1 cellular context compared by ENCODE assay signal in the genomic region with DNA sequence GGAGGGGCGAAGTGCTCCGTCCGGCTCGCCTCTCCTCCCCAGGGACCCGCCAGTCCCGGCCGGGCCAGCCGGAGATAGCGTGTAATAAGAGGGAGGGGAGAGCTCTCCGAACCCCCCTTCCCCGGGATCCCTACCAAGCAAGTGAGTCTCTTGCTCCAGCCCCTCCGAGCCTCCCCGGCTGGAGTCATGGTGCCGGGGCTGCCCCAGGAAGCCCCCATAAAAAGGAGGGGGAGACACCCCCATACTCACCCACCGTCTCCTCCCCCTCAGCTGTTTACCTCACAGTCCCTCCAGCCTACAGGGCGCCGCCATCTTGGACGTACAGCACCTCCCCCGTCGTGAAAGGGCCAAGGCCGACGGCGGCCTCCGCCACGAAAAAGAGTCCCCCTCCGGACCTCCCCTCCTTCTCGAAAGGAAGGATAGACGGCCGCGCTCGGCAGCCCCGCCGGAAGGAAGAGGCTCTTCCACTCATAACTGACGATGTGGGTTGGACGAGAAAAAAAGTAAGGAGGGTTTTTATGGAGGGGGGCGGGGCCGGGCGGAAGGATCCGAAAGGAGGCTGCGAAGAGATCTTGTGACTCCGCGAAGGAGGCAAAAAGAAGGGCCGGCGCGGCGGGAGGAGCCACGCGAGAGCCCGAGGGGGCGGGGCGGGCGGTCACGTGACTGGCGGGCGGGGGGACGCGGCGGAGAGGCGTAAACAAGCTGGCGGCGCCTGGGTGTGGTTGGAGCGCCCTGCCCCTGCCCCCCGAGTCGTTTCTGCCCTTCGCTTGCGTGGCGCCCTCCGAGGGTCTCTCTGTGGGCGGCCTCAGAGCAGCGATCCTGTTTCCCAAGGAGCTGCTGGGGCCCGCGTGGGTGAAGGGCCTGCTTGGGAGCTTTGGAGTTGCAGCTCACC.
TF ChIP-seq lines count a peak whose summit lies in the region.

A gene (minus strand): TSS at position 323 of the 892 bp plus-strand sequence. CDS start 15,744 bp downstream, outside the sequence.

TF ChIP-seq in HEK293, 187 proteins besides CTCF, POLR2A, EP300 and RAD21 (continued from another document and continues in another):
- TF ChIP-seq, protein P1, sequence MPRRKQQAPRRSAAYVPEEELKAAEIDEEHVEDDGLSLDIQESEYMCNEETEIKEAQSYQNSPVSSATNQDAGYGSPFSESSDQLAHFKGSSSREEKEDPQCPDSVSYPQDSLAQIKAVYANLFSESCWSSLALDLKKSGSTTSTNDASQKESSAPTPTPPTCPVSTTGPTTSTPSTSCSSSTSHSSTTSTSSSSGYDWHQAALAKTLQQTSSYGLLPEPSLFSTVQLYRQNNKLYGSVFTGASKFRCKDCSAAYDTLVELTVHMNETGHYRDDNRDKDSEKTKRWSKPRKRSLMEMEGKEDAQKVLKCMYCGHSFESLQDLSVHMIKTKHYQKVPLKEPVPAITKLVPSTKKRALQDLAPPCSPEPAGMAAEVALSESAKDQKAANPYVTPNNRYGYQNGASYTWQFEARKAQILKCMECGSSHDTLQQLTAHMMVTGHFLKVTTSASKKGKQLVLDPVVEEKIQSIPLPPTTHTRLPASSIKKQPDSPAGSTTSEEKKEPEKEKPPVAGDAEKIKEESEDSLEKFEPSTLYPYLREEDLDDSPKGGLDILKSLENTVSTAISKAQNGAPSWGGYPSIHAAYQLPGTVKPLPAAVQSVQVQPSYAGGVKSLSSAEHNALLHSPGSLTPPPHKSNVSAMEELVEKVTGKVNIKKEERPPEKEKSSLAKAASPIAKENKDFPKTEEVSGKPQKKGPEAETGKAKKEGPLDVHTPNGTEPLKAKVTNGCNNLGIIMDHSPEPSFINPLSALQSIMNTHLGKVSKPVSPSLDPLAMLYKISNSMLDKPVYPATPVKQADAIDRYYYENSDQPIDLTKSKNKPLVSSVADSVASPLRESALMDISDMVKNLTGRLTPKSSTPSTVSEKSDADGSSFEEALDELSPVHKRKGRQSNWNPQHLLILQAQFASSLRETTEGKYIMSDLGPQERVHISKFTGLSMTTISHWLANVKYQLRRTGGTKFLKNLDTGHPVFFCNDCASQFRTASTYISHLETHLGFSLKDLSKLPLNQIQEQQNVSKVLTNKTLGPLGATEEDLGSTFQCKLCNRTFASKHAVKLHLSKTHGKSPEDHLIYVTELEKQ (tag by site-specific recombination; IDR thresholded peaks at IDR 0.05; ENCODE audit: borderline replicate concordance), result peak; percentile 35; the same call in 1 of the 2 replicates
- TF ChIP-seq ZNF155 (tag by site-specific recombination; IDR thresholded peaks at IDR 0.05) (no peak), ZNF121 (tag by site-specific recombination; IDR thresholded peaks at IDR 0.05) (no peak), ZXDB (tag by site-specific recombination; IDR thresholded peaks at IDR 0.05) (peak; percentile 98), ZNF529 (tag by site-specific recombination; IDR thresholded peaks at IDR 0.05; ENCODE audit: insufficient replicate concordance) (no peak), ZNF146 (tag by site-specific recombination; IDR thresholded peaks at IDR 0.05) (peak; percentile 76), ZNF514 (tag by site-specific recombination; IDR thresholded peaks at IDR 0.05) (no peak), GLIS1 (tag by site-specific recombination; IDR thresholded peaks at IDR 0.05) (peak; percentile 71), WT1 (tag by site-specific recombination; IDR thresholded peaks at IDR 0.05) (peak; percentile 83), ZNF302 (tag by site-specific recombination; IDR thresholded peaks at IDR 0.05; ENCODE audit: low read depth) (no peak), HOXD13 (CRISPR knock-in tag; IDR thresholded peaks at IDR 0.05; ENCODE audit: borderline replicate concordance) (no peak), ZNF544 (tag by site-specific recombination; IDR thresholded peaks at IDR 0.05) (no peak), ZNF394 (tag by site-specific recombination; IDR thresholded peaks at IDR 0.05; ENCODE audit: borderline replicate concordance) (peak; percentile 79), ZFP37 (tag by site-specific recombination; IDR thresholded peaks at IDR 0.05) (peak; percentile 78), ZNF664 (tag by site-specific recombination; IDR thresholded peaks at IDR 0.05) (peak; percentile 40), ZNF366 (tag by site-specific recombination; conservative IDR thresholded peaks at IDR 0.05) (peak; percentile 96), ZNF830 (tag by site-specific recombination; IDR thresholded peaks at IDR 0.05; ENCODE audit: low read depth) (no peak), GFI1B (tag by site-specific recombination; IDR thresholded peaks at IDR 0.05) (no peak), ZNF19 (tag by site-specific recombination; IDR thresholded peaks at IDR 0.05; ENCODE audit: low read depth) (no peak), ZNF776 (tag by site-specific recombination; IDR thresholded peaks at IDR 0.05; ENCODE audit: borderline replicate concordance) (no peak), TCF7L2 (IDR thresholded peaks at IDR 0.05; ENCODE audit: borderline replicate concordance, low read depth, low read length) (no peak), ZNF626 (tag by site-specific recombination; IDR thresholded peaks at IDR 0.05) (no peak), ZNF530 (tag by site-specific recombination; IDR thresholded peaks at IDR 0.05; ENCODE audit: low read depth) (no peak), ZNF555 (tag by site-specific recombination; conservative IDR thresholded peaks at IDR 0.05) (no peak), ZNF677 (tag by site-specific recombination; IDR thresholded peaks at IDR 0.05) (no peak), ZNF777 (tag by site-specific recombination; IDR thresholded peaks at IDR 0.05; ENCODE audit: borderline replicate concordance) (peak; percentile 97), ZNF274 (IDR thresholded peaks at IDR 0.05; ENCODE audit: low read length) (no peak), ZNF274 (tag by site-specific recombination; IDR thresholded peaks at IDR 0.05; ENCODE audit: borderline replicate concordance) (no peak), ZNF221 (tag by site-specific recombination; IDR thresholded peaks at IDR 0.05; ENCODE audit: borderline replicate concordance) (no peak), RBAK (tag by site-specific recombination; IDR thresholded peaks at IDR 0.05) (no peak), REPIN1 (tag by site-specific recombination; IDR thresholded peaks at IDR 0.05; ENCODE audit: low read depth) (peak; percentile 69; the same call in 1 of the 2 replicates), ZNF747 (tag by site-specific recombination; IDR thresholded peaks at IDR 0.05) (no peak), KLF7 (tag by site-specific recombination; IDR thresholded peaks at IDR 0.05; ENCODE audit: borderline replicate concordance) (peak; percentile 97), ZNF404 (tag by site-specific recombination; IDR thresholded peaks at IDR 0.05) (no peak), ZNF629 (tag by site-specific recombination; IDR thresholded peaks at IDR 0.05) (peak; percentile 93)
- TF ChIP-seq, protein P2, sequence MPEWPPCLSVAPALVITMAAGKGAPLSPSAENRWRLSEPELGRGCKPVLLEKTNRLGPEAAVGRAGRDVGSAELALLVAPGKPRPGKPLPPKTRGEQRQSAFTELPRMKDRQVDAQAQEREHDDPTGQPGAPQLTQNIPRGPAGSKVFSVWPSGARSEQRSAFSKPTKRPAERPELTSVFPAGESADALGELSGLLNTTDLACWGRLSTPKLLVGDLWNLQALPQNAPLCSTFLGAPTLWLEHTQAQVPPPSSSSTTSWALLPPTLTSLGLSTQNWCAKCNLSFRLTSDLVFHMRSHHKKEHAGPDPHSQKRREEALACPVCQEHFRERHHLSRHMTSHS (tag by site-specific recombination; IDR thresholded peaks at IDR 0.05), result peak; percentile 44; the same call in 1 of the 2 replicates
- TF ChIP-seq, protein P3, sequence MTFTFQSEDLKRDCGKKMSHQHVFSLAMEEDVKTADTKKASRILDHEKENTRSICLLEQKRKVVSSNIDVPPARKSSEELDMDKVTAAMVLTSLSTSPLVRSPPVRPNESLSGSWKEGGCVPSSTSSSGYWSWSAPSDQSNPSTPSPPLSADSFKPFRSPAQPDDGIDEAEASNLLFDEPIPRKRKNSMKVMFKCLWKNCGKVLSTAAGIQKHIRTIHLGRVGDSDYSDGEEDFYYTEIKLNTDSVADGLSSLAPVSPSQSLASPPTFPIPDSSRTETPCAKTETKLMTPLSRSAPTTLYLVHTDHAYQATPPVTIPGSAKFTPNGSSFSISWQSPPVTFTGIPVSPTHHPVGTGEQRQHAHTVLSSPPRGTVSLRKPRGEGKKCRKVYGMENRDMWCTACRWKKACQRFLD (tag by site-specific recombination; IDR thresholded peaks at IDR 0.05), result 0 out of 2 replicates have a peak, but pooled peaks have one; percentile 21
- TF ChIP-seq, protein P4, sequence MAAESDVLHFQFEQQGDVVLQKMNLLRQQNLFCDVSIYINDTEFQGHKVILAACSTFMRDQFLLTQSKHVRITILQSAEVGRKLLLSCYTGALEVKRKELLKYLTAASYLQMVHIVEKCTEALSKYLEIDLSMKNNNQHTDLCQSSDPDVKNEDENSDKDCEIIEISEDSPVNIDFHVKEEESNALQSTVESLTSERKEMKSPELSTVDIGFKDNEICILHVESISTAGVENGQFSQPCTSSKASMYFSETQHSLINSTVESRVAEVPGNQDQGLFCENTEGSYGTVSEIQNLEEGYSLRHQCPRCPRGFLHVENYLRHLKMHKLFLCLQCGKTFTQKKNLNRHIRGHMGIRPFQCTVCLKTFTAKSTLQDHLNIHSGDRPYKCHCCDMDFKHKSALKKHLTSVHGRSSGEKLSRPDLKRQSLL (tag by site-specific recombination; IDR thresholded peaks at IDR 0.05), result no peak
- TF ChIP-seq, protein P5, sequence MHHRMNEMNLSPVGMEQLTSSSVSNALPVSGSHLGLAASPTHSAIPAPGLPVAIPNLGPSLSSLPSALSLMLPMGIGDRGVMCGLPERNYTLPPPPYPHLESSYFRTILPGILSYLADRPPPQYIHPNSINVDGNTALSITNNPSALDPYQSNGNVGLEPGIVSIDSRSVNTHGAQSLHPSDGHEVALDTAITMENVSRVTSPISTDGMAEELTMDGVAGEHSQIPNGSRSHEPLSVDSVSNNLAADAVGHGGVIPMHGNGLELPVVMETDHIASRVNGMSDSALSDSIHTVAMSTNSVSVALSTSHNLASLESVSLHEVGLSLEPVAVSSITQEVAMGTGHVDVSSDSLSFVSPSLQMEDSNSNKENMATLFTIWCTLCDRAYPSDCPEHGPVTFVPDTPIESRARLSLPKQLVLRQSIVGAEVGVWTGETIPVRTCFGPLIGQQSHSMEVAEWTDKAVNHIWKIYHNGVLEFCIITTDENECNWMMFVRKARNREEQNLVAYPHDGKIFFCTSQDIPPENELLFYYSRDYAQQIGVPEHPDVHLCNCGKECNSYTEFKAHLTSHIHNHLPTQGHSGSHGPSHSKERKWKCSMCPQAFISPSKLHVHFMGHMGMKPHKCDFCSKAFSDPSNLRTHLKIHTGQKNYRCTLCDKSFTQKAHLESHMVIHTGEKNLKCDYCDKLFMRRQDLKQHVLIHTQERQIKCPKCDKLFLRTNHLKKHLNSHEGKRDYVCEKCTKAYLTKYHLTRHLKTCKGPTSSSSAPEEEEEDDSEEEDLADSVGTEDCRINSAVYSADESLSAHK (tag by site-specific recombination; IDR thresholded peaks at IDR 0.05), result peak; percentile 52; the same call in 1 of the 2 replicates
- TF ChIP-seq, protein P6, sequence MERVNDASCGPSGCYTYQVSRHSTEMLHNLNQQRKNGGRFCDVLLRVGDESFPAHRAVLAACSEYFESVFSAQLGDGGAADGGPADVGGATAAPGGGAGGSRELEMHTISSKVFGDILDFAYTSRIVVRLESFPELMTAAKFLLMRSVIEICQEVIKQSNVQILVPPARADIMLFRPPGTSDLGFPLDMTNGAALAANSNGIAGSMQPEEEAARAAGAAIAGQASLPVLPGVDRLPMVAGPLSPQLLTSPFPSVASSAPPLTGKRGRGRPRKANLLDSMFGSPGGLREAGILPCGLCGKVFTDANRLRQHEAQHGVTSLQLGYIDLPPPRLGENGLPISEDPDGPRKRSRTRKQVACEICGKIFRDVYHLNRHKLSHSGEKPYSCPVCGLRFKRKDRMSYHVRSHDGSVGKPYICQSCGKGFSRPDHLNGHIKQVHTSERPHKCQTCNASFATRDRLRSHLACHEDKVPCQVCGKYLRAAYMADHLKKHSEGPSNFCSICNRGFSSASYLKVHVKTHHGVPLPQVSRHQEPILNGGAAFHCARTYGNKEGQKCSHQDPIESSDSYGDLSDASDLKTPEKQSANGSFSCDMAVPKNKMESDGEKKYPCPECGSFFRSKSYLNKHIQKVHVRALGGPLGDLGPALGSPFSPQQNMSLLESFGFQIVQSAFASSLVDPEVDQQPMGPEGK (tag by site-specific recombination; IDR thresholded peaks at IDR 0.05), result peak; percentile 85
- TF ChIP-seq, protein P7, sequence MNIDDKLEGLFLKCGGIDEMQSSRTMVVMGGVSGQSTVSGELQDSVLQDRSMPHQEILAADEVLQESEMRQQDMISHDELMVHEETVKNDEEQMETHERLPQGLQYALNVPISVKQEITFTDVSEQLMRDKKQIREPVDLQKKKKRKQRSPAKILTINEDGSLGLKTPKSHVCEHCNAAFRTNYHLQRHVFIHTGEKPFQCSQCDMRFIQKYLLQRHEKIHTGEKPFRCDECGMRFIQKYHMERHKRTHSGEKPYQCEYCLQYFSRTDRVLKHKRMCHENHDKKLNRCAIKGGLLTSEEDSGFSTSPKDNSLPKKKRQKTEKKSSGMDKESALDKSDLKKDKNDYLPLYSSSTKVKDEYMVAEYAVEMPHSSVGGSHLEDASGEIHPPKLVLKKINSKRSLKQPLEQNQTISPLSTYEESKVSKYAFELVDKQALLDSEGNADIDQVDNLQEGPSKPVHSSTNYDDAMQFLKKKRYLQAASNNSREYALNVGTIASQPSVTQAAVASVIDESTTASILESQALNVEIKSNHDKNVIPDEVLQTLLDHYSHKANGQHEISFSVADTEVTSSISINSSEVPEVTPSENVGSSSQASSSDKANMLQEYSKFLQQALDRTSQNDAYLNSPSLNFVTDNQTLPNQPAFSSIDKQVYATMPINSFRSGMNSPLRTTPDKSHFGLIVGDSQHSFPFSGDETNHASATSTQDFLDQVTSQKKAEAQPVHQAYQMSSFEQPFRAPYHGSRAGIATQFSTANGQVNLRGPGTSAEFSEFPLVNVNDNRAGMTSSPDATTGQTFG (tag by site-specific recombination; IDR thresholded peaks at IDR 0.05; ENCODE audit: borderline replicate concordance), result peak; percentile 77; the same call in 1 of the 2 replicates
- TF ChIP-seq, protein P8, sequence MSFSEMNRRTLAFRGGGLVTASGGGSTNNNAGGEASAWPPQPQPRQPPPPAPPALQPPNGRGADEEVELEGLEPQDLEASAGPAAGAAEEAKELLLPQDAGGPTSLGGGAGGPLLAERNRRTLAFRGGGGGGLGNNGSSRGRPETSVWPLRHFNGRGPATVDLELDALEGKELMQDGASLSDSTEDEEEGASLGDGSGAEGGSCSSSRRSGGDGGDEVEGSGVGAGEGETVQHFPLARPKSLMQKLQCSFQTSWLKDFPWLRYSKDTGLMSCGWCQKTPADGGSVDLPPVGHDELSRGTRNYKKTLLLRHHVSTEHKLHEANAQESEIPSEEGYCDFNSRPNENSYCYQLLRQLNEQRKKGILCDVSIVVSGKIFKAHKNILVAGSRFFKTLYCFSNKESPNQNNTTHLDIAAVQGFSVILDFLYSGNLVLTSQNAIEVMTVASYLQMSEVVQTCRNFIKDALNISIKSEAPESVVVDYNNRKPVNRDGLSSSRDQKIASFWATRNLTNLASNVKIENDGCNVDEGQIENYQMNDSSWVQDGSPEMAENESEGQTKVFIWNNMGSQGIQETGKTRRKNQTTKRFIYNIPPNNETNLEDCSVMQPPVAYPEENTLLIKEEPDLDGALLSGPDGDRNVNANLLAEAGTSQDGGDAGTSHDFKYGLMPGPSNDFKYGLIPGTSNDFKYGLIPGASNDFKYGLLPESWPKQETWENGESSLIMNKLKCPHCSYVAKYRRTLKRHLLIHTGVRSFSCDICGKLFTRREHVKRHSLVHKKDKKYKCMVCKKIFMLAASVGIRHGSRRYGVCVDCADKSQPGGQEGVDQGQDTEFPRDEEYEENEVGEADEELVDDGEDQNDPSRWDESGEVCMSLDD (tag by site-specific recombination; IDR thresholded peaks at IDR 0.05), result peak; percentile 90
